In the genomic region with DNA sequence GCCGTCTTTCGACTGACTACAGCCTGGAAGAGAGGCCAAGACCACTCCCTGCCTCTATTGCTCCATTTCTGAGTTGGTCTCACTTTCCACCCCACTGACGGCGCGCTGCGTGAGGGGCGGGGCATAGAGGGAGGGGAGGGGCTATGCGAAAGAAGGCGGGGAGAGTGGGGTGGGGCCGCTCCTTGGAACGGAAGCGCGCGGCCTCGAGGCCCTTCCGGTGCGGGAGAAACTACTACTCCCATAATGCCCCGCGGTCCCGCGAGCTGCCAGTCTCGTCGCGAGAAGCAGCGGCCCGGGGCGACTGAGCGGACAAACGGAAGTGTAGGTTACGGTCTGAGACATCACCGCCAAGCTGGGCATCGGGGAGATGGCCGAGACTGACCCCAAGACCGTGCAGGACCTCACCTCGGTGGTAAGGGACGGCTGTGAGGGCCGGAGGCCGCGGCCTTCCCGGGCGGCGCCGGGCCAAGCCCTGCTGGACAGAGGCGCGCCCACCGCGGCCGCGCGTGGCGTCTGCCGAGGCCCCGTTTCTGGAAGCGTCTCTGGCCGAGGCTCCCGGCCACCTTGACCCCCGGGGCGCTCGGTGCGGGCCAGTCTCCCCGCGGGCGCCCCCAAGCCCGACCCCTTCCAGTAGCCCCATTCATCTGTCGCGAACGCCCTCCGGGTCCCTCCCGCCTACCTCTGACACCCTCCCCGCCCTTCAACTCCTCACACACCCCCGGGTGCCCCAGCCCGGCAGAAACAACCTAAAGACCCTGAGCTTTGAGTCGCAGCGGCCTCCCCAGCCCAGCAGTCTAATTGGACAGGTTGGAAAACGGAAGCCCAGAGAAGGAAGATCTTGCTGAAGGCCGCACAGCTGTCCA, we compare ENCODE assay signal across 8 cellular contexts. TPM values are rescaled to one million over a fixed set of nuclear protein-coding genes. Genes with fewer than 3 reads are reported as not detected.
DNase-seq lines count a peak whose midpoint lies in the region; ATAC-seq and TF ChIP-seq lines count a peak whose summit lies in the region.

Gene HSBP1 (plus strand): TSS at position 269 of the 863 bp plus-strand sequence. CDS start 99 bp downstream, at position 368.

- peaks cover 43% of the 10 kb centered on the region for H3K4me1 Mint-ChIP-seq in activated naive CD4-positive, alpha-beta T cell treated with anti-CD3 and anti-CD28 coated beads, Interleukin-2, amount 50 U/mL, for 24 hours

- no peaks in the 10 kb centered on the region for H3K36me3 ChIP-seq in testis (ENCODE audit: low read depth, missing control alignments)

- peak within 1 kb of the TSS; percentile 71 for H3K4me3 ChIP-seq in NB4 (ENCODE audit: low read depth, low read length)
- H3K4me3 ChIP-seq in testis: peak within 1 kb of the TSS; percentile 92 to 93

- no peaks in the 10 kb centered on the region for H3K27me3 ChIP-seq in testis

- H3K27ac ChIP-seq in testis: peak within 1 kb of the TSS; percentile 82 to 84

- CTCF ChIA-PET in GM10248 (lab: Yijun Ruan, JAX): interaction anchor here (1.4 to 2.0 kb wide), 2 partner anchors 10 to 19 kb away, joined by 3 to 5 read pairs; no protein-coding TSS in a partner anchor

- POLR2A ChIA-PET in GM10248 (lab: Yijun Ruan, JAX): no interaction called here

- TF ChIP-seq POLR2A in NB4 (IDR thresholded peaks at IDR 0.05; ENCODE audit: extremely low read depth, insufficient read length) (peak; percentile 65), testis (IDR thresholded peaks at IDR 0.05) (no peak)

- intact Hi-C loops in testis (cut with DNase I; ENCODE audit: low total_unique reads): no loop called here

- H3K9me3 ChIP-seq in testis: no peaks in the 10 kb centered on the region

- WGBS in testis, 2 donors: 2 to 4% methylated on average over 20 to 65 of the region's 76 CpGs

- H3K27me3 Mint-ChIP-seq in activated naive CD4-positive, alpha-beta T cell treated with anti-CD3 and anti-CD28 coated beads, Interleukin-2, amount 50 U/mL, for 24 hours: no peaks in the 10 kb centered on the region

- peak; percentile 92 for ATAC-seq in HG02571 (IDR thresholded peaks at IDR 0.05; ENCODE audit: unreplicated experiment)
- ATAC-seq in omental fat pad (ENCODE audit: low FRiP score): peak; percentile 96

- H3K4me3 Mint-ChIP-seq in activated naive CD4-positive, alpha-beta T cell treated with anti-CD3 and anti-CD28 coated beads, Interleukin-2, amount 50 U/mL, for 24 hours: peak within 1 kb of the TSS; percentile 97

- TF ChIP-seq CTCF in GM10248 (IDR thresholded peaks at IDR 0.05; ENCODE audit: control extremely low read depth, extremely low read depth, low read depth, missing control alignments) (no peak), NB4 (IDR thresholded peaks at IDR 0.05; ENCODE audit: low read depth, low read length) (no peak), omental fat pad (IDR thresholded peaks at IDR 0.05) (no peak), testis (IDR thresholded peaks at IDR 0.05) (no peak)

- H3K9me3 Mint-ChIP-seq in activated naive CD4-positive, alpha-beta T cell treated with anti-CD3 and anti-CD28 coated beads, Interleukin-2, amount 50 U/mL, for 24 hours: no peaks in the 10 kb centered on the region

- H3K27ac Mint-ChIP-seq in activated naive CD4-positive, alpha-beta T cell treated with anti-CD3 and anti-CD28 coated beads, Interleukin-2, amount 50 U/mL, for 24 hours: peak within 1 kb of the TSS; percentile 96

- peaks cover 14% of the 10 kb centered on the region for H3K4me1 ChIP-seq in testis

- H3K36me3 Mint-ChIP-seq in activated naive CD4-positive, alpha-beta T cell treated with anti-CD3 and anti-CD28 coated beads, Interleukin-2, amount 50 U/mL, for 24 hours: peaks cover 13% of the 10 kb centered on the region

- peak; percentile 98 for DNase-seq in GM10248 (ENCODE audit: extremely low spot score)
- peak; percentile 96 for DNase-seq in NB4 (ENCODE audit: low read depth)
- DNase-seq in SKM-1 (lab: John Stamatoyannopoulos, UW; ENCODE audit: unreplicated experiment): peak; percentile 83
- peak; percentile 90 for DNase-seq in glomerular visceral epithelial cell (ENCODE audit: extremely low spot score)
- peak; percentile 85 for DNase-seq in omental fat pad (ENCODE audit: low spot score)
- peak; percentile 96 for DNase-seq in testis

RNA-seq across cellular contexts. Expression of gene HSBP1, which starts in this region (rescaled TPM):
- total RNA-seq in omental fat pad (10 to 100 TPM; 20.0 to 25.1 (median 21.9) TPM), testis (10 to 100 TPM; 42.9 to 43.7 TPM)
- 278 TPM for polyA plus RNA-seq in testis (ENCODE audit: insufficient read depth, low read depth, low replicate concordance)

Comparison
In these comparisons a context has a peak if more than half of its experiments do, and no peak if none do; other contexts are left out.
1. Peak in every context shown above with its lines: DNase-seq, ATAC-seq, H3K4me3 ChIP-seq and H3K27ac ChIP-seq.